ENCODE assay signal across 13 cellular contexts in genomic region chr6:163745566-163746400, GRCh38.
A peak's percentile ranks its signal among the peaks of the same experiment; 100 is the strongest.
DNase-seq lines count a peak whose midpoint lies in the region; ATAC-seq, FAIRE-seq and TF ChIP-seq lines count a peak whose summit lies in the region.
"Had no signal": no experiment of that assay in that cellular context is flagged by ENCODE, and none has a peak within 500 bp of the region (broad histone marks: within the 10 kb centered on the region; RNA-seq: fewer than 3 reads in every experiment).

No MANE protein-coding gene starts in this region.

- no peak overlapping the region for H3K27ac ChIP-seq in esophagus muscularis mucosa (replicated peaks in 1 of 4)
- H3K27ac ChIP-seq: 22Rv1 had no signal

- H3K4me1 ChIP-seq in esophagus muscularis mucosa: peaks cover 0 to 10% (median 5%) of the 10 kb centered on the region in 4 donors

- no peak for TF ChIP-seq EP300 in esophagus muscularis mucosa (IDR thresholded peaks at IDR 0.05)

- H3K9me3 Mint-ChIP-seq in chondrocyte (ENCODE audit: low read depth): no peaks in the 10 kb centered on the region
- H3K9me3 Mint-ChIP-seq: naive B cell; stimulated activated effector memory CD8-positive, alpha-beta T cell treated with anti-CD3 and anti-CD28 coated beads, Interleukin-12 subunit alpha, Interleukin-12 subunit beta, amount 100 ng/mL, for 72 hours had no signal

- H3K4me1 Mint-ChIP-seq in chondrocyte (ENCODE audit: low read depth): peaks cover 23% of the 10 kb centered on the region

- peak; percentile 88 for FAIRE-seq in urothelium cell line (lab: Jason Lieb, UNC)

- H3K36me3 Mint-ChIP-seq in chondrocyte (ENCODE audit: low read depth): no peaks in the 10 kb centered on the region

- TF ChIP-seq POLR2A in esophagus muscularis mucosa (IDR thresholded peaks at IDR 0.05; ENCODE audit: low read depth): no peak

- H3K4me3 ChIP-seq in esophagus muscularis mucosa: no peak overlapping the region

- no peak for ATAC-seq in GM18517 (IDR thresholded peaks at IDR 0.05; ENCODE audit: unreplicated experiment)
- ATAC-seq: stimulated activated effector memory CD8-positive, alpha-beta T cell treated with anti-CD3 and anti-CD28 coated beads, Interleukin-12 subunit alpha, Interleukin-12 subunit beta, amount 100 ng/mL, for 72 hours had no signal

- DNase-seq in DMS53 (lab: John Stamatoyannopoulos, UW): peak; percentile 7
- no peak for DNase-seq in DMS53 treated with DMSO at 0.1 percent for 48 hours (lab: John Stamatoyannopoulos, UW; ENCODE audit: unreplicated experiment)
- no peak for DNase-seq in chondrocyte (ENCODE audit: low spot score)
- peak; percentile 99 for DNase-seq in islet precursor cell
- peak; percentile 93 for DNase-seq in urothelium cell line (ENCODE audit: low spot score)
- no peak for DNase-seq in esophagus muscularis mucosa (ENCODE audit: extremely low spot score)
- no peak for DNase-seq in Kasumi-1 (lab: John Stamatoyannopoulos, UW)
- DNase-seq: activated CD4-positive, CD25-positive, alpha-beta regulatory T cell treated with anti-CD3 and anti-CD28 coated beads, Interleukin-2, amount 50 U/mL, for 72 hours; cerebellar nuclear complex; naive B cell had no signal

- H3K27ac Mint-ChIP-seq in chondrocyte (ENCODE audit: unreplicated experiment): peak overlapping the region; percentile 88
- H3K27ac Mint-ChIP-seq: naive B cell; stimulated activated effector memory CD8-positive, alpha-beta T cell treated with anti-CD3 and anti-CD28 coated beads, Interleukin-12 subunit alpha, Interleukin-12 subunit beta, amount 100 ng/mL, for 72 hours had no signal

- H3K27me3 Mint-ChIP-seq in chondrocyte (ENCODE audit: low read depth): no peaks in the 10 kb centered on the region

- WGBS in esophagus muscularis mucosa: 49% methylated on average over 9 of the region's 9 CpGs

- no peaks in the 10 kb centered on the region for H3K27me3 ChIP-seq in esophagus muscularis mucosa

- H3K36me3 ChIP-seq in esophagus muscularis mucosa: no peaks in the 10 kb centered on the region

- no peak for TF ChIP-seq CTCF in chondrocyte (IDR thresholded peaks at IDR 0.05)
- TF ChIP-seq CTCF in esophagus muscularis mucosa (IDR thresholded peaks at IDR 0.05): no peak

- no peak overlapping the region for H3K4me3 Mint-ChIP-seq in chondrocyte (ENCODE audit: unreplicated experiment)
- H3K4me3 Mint-ChIP-seq: stimulated activated effector memory CD8-positive, alpha-beta T cell treated with anti-CD3 and anti-CD28 coated beads, Interleukin-12 subunit alpha, Interleukin-12 subunit beta, amount 100 ng/mL, for 72 hours had no signal

- intact Hi-C loops in esophagus muscularis mucosa (cut with DNase I): no loop called here

- H3K9me3 ChIP-seq in esophagus muscularis mucosa: no peaks in the 10 kb centered on the region

Comparison
In these comparisons a context has a peak if more than half of its experiments do, and no peak if none do; other contexts are left out.
1. DNase-seq: peak in DMS53 (single experiment), islet precursor cell (single experiment) and urothelium cell line (single experiment); none in DMS53 treated with DMSO at 0.1 percent for 48 hours (single experiment), chondrocyte (single experiment), esophagus muscularis mucosa (single experiment) and Kasumi-1 (0 of 2).